10 cellular contexts compared by ENCODE assay signal in the genomic region with DNA sequence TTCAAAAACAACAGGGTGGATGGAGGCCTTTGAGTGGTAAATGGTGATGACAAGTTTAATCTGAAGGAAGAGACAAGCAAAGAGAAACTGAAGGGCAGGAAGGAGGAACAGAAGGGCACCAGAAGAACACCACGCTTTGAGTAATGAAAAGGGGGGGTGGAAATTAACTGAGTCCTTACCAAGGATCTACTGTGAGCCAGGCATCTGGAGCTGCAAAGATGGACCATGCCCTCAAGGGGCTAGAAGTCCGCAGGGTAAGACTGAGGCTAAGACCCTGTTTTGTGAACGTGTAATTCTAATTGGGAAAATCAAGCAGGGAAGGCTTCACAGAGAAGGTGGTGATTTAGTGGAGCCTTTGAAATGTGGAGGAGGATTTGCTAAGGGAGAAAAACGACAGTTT. TPM values are rescaled to one million over a fixed set of nuclear protein-coding genes. Genes with fewer than 3 reads are reported as not detected.
DNase-seq lines count a peak whose midpoint lies in the region; ATAC-seq, FAIRE-seq and TF ChIP-seq lines count a peak whose summit lies in the region.
"Had no signal": no experiment of that assay in that cellular context is flagged by ENCODE, and none has a peak within 500 bp of the region (broad histone marks: within the 10 kb centered on the region; RNA-seq: fewer than 3 reads in every experiment).

No MANE protein-coding gene starts in this region.

- no peaks in the 10 kb centered on the region for H3K9me3 Mint-ChIP-seq in activated naive CD8-positive, alpha-beta T cell treated with anti-CD3 and anti-CD28 coated beads for 36 hours
- H3K9me3 Mint-ChIP-seq in immature natural killer cell (no peaks in the 10 kb centered on the region), type B pancreatic cell (no peaks in the 10 kb centered on the region)

- CTCF ChIA-PET in HepG2 (lab: Yijun Ruan, JAX; ENCODE audit: low intra/inter-chr PET ratio, low total read pairs), result no interaction called here

- H3K4me3 ChIP-seq in HepG2 (replicated peaks in 1 of 3; ENCODE audit: insufficient read depth in 1 of 3, low read depth in 2 of 3, low read length in 3 of 3) (peak overlapping the region; percentile 75 to 98 (median 93); a peak in 3 of 6 replicates), right lobe of liver (no peak overlapping the region)

- H3K36me3 Mint-ChIP-seq in activated naive CD8-positive, alpha-beta T cell treated with anti-CD3 and anti-CD28 coated beads for 36 hours, result no peaks in the 10 kb centered on the region
- H3K36me3 Mint-ChIP-seq in immature natural killer cell (no peaks in the 10 kb centered on the region), type B pancreatic cell (no peaks in the 10 kb centered on the region)

- peaks cover 12% of the 10 kb centered on the region for H3K79me2 ChIP-seq in HepG2 (ENCODE audit: insufficient read depth, low read length)

- H3K4me1 ChIP-seq in HepG2 (ENCODE audit: insufficient read depth, low read length) (peaks cover 18% of the 10 kb centered on the region), right lobe of liver (no peaks in the 10 kb centered on the region)

- TF ChIP-seq CTCF in HepG2 (CRISPR knock-in tag; IDR thresholded peaks at IDR 0.05), result no peak
- TF ChIP-seq CTCF in right lobe of liver (IDR thresholded peaks at IDR 0.05), result no peak
- TF ChIP-seq CTCF in type B pancreatic cell (conservative IDR thresholded peaks at IDR 0.05), result no peak

- intact Hi-C loops in HepG2 (cut with micrococcal nuclease; ENCODE audit: unreplicated experiment), result no loop called here
- intact Hi-C loops in right lobe of liver (cut with DNase I), result no loop called here

- H3K9me3 ChIP-seq in HepG2 (ENCODE audit: low read length) (no peaks in the 10 kb centered on the region), right lobe of liver (no peaks in the 10 kb centered on the region)

- TF ChIP-seq EP300 in HepG2 (IDR thresholded peaks at IDR 0.05; ENCODE audit: low read depth in 2 of 2, low read length in 2 of 2) (no peak), HepG2 (CRISPR knock-in tag; IDR thresholded peaks at IDR 0.05; ENCODE audit: borderline replicate concordance) (no peak)

- TF ChIP-seq RAD21 in HepG2 (CRISPR knock-in tag; IDR thresholded peaks at IDR 0.05), result no peak

- 82% methylated on average over 4 of the region's 4 CpGs for WGBS in HepG2 (ENCODE audit: low lambda C conversion rate)
- WGBS in right lobe of liver (ENCODE audit: insufficient coverage, low coverage, low lambda C conversion rate, missing lambda C conversion rate), result 61% methylated on average over 4 of the region's 4 CpGs

- TSS peak; percentile 69 for BruUV-seq in HepG2 (replicated peaks; lab: Mats Ljungman, UMichigan)

- DNase-seq in HepG2 (ENCODE audit: low spot score) (no peak), right lobe of liver (no peak), immature natural killer cell (no peak), type B pancreatic cell (ENCODE audit: extremely low spot score, unreplicated experiment) (no peak), glomerular visceral epithelial cell (ENCODE audit: extremely low spot score) (no peak), NCI-H2081 treated with DMSO at 0.1 percent for 48 hours (lab: John Stamatoyannopoulos, UW) (no peak), NCI-H446 treated with DMSO at 0.1 percent for 48 hours (lab: John Stamatoyannopoulos, UW) (no peak)
- DNase-seq in activated naive CD8-positive, alpha-beta T cell treated with anti-CD3 and anti-CD28 coated beads for 36 hours, result no peak
- DNase-seq: DMS 273 treated with DMSO at 0.1 percent for 48 hours, KG1 had no signal

- H2AFZ ChIP-seq in HepG2 (ENCODE audit: low read length), result no peak overlapping the region

- H3K36me3 ChIP-seq in HepG2 (replicated peaks in 1 of 2; ENCODE audit: control insufficient read depth in 1 of 2, insufficient read depth in 2 of 2, low read length in 2 of 2) (no peaks in the 10 kb centered on the region), right lobe of liver (no peaks in the 10 kb centered on the region)

- peak overlapping the region; percentile 96 for H3K4me2 ChIP-seq in HepG2 (ENCODE audit: low read depth, low read length)

- H3K4me3 Mint-ChIP-seq in activated naive CD8-positive, alpha-beta T cell treated with anti-CD3 and anti-CD28 coated beads for 36 hours, result peak overlapping the region; percentile 19
- H3K4me3 Mint-ChIP-seq in immature natural killer cell (peak overlapping the region; percentile 68 to 84 (median 76)), type B pancreatic cell (peak overlapping the region; percentile 75)

- H3K27me3 Mint-ChIP-seq in activated naive CD8-positive, alpha-beta T cell treated with anti-CD3 and anti-CD28 coated beads for 36 hours, result no peaks in the 10 kb centered on the region
- H3K27me3 Mint-ChIP-seq in immature natural killer cell (ENCODE audit: low read depth in 3 of 3), result peaks cover 0 to 4% (median 2%) of the 10 kb centered on the region in 3 donors
- no peaks in the 10 kb centered on the region for H3K27me3 Mint-ChIP-seq in type B pancreatic cell

- peak overlapping the region; percentile 73 for H3K9ac ChIP-seq in HepG2 (ENCODE audit: insufficient read depth, low read depth, low read length)

- no peaks in the 10 kb centered on the region; a peak in 1 of 5 replicates for H3K27me3 ChIP-seq in HepG2 (ENCODE audit: control insufficient read depth in 1 of 2, insufficient read depth in 2 of 2, low read length in 2 of 2)
- H3K27me3 ChIP-seq in right lobe of liver, result no peaks in the 10 kb centered on the region

- ATAC-seq in HepG2 (no peak), right lobe of liver (no peak)

- FAIRE-seq in HepG2 (lab: Jason Lieb, UNC), result no peak

- TF ChIP-seq POLR2A in HepG2 (IDR thresholded peaks at IDR 0.05; ENCODE audit: insufficient read depth in 1 of 2, low read depth in 2 of 2, low read length in 2 of 2) (no peak), right lobe of liver (IDR thresholded peaks at IDR 0.05) (no peak)

- no peak overlapping the region for H3K27ac Mint-ChIP-seq in activated naive CD8-positive, alpha-beta T cell treated with anti-CD3 and anti-CD28 coated beads for 36 hours
- H3K27ac Mint-ChIP-seq in immature natural killer cell (peak overlapping the region in 5 of 6 donors; percentile 23 to 75 (median 35)), type B pancreatic cell (peak overlapping the region; percentile 14)

- H3K4me1 Mint-ChIP-seq in activated naive CD8-positive, alpha-beta T cell treated with anti-CD3 and anti-CD28 coated beads for 36 hours, result peaks cover 21% of the 10 kb centered on the region
- H3K4me1 Mint-ChIP-seq in immature natural killer cell (peaks cover 20 to 25% of the 10 kb centered on the region in 2 donors), type B pancreatic cell (ENCODE audit: unreplicated experiment) (peaks cover 17% of the 10 kb centered on the region)

- in situ Hi-C loops in HepG2 (cut with HindIII; ENCODE audit: extremely low pct_ligation_motif_present, low pct_unique_long_range_greater_than_20kb), result no loop called here

- POLR2A ChIA-PET in HepG2 (lab: Yijun Ruan, JAX), result interaction anchor here (1.4 to 2.7 kb wide), 3 partner anchors 10 to 128 kb away, joined by 3 to 19 read pairs (median 5); no protein-coding TSS in a partner anchor

- H4K20me1 ChIP-seq in HepG2 (ENCODE audit: insufficient read depth, low read length), result no peaks in the 10 kb centered on the region

- H3K27ac ChIP-seq in HepG2 (ENCODE audit: extremely low read length, insufficient read depth, low read length) (peak overlapping the region; percentile 13), right lobe of liver (no peak overlapping the region)

RNA-seq across cellular contexts. Expression of gene NDRG3, which starts 1.6 kb away (rescaled TPM):
- total RNA-seq in HepG2 (2016; rRNA removed; fragmentation: Illumina TruSeq; extraction: Trizol) (36.0 and 43.3 TPM in 2 replicates), right lobe of liver (1 to 10 TPM; 5.2 to 8.0 (median 7.0) TPM), type B pancreatic cell (ENCODE audit: low replicate concordance) (24.9 and 31.5 TPM in 2 replicates)
- total RNA-seq in HepG2 (2016; cell fraction: cytosol; rRNA removed; fragmentation: Illumina TruSeq; extraction: Trizol; ENCODE audit: low read depth), result 9.0 and 9.2 TPM in 2 replicates
- 32.4 and 40.5 TPM in 2 replicates for total RNA-seq in HepG2 (2016; cell fraction: insoluble cytoplasmic fraction; rRNA removed; fragmentation: Illumina TruSeq; extraction: Trizol)
- 19.9 and 20.6 TPM in 2 replicates for total RNA-seq in HepG2 (2016; cell fraction: membrane; rRNA removed; fragmentation: Illumina TruSeq; extraction: Trizol)
- total RNA-seq in HepG2 (2016; cell fraction: nucleus; rRNA removed; fragmentation: Illumina TruSeq; extraction: Trizol), result 19.9 and 21.0 TPM in 2 replicates
- polyA plus RNA-seq in HepG2 (2011; rRNA removed) (34.7 and 40.5 TPM in 2 replicates), immature natural killer cell (10 to 100 TPM; 44.9 to 57.7 (median 50.3) TPM)
- polyA plus RNA-seq in HepG2 (2011; cell fraction: cytosol; rRNA removed), result 22.4 and 29.5 TPM in 2 replicates
- polyA plus RNA-seq in HepG2 (2011; cell fraction: nucleus; rRNA removed), result 23.6 and 25.0 TPM in 2 replicates
- 22.6 and 26.8 TPM in 2 replicates for polyA plus RNA-seq in HepG2 (2012)
- polyA plus RNA-seq in HepG2 (2016; cell fraction: cytosol; fragmentation: Illumina TruSeq; extraction: Trizol; ENCODE audit: low read depth), result 8.7 and 8.9 TPM in 2 replicates
- 48.1 and 49.0 TPM in 2 replicates for polyA plus RNA-seq in HepG2 (2016; cell fraction: insoluble cytoplasmic fraction; fragmentation: Illumina TruSeq; extraction: Trizol; ENCODE audit: low read depth)
- 17.2 and 18.2 TPM in 2 replicates for polyA plus RNA-seq in HepG2 (2016; cell fraction: membrane; fragmentation: Illumina TruSeq; extraction: Trizol; ENCODE audit: low read depth)
- polyA plus RNA-seq in HepG2 (2016; cell fraction: nucleus; fragmentation: Illumina TruSeq; extraction: Trizol; ENCODE audit: insufficient read depth, low read depth), result 38.9 and 42.1 TPM in 2 replicates
- 44.9 and 55.2 TPM in 2 replicates for polyA minus RNA-seq in HepG2 (2011; rRNA and poly(A)+ RNA removed; ENCODE audit: low replicate concordance)
- 25.7 and 31.2 TPM in 2 replicates for polyA minus RNA-seq in HepG2 (2011; cell fraction: cytosol; rRNA and poly(A)+ RNA removed)
- 16.4 and 19.6 TPM in 2 replicates for polyA minus RNA-seq in HepG2 (2011; cell fraction: nucleus; rRNA and poly(A)+ RNA removed)
- 10 to 100 TPM; 16.3 to 17.1 TPM for total RNA-seq in activated naive CD8-positive, alpha-beta T cell treated with anti-CD3 and anti-CD28 coated beads for 36 hours

RNA-seq across cellular contexts. Expression of gene DSN1, which starts 29.3 kb away (rescaled TPM):
- 53.7 and 82.4 TPM in 2 replicates for total RNA-seq in HepG2 (2016; rRNA removed; fragmentation: Illumina TruSeq; extraction: Trizol)
- total RNA-seq in HepG2 (2016; cell fraction: cytosol; rRNA removed; fragmentation: Illumina TruSeq; extraction: Trizol; ENCODE audit: low read depth), result 10.7 and 11.7 TPM in 2 replicates
- 57.1 and 88.9 TPM in 2 replicates for total RNA-seq in HepG2 (2016; cell fraction: insoluble cytoplasmic fraction; rRNA removed; fragmentation: Illumina TruSeq; extraction: Trizol)
- 25.4 and 26.8 TPM in 2 replicates for total RNA-seq in HepG2 (2016; cell fraction: membrane; rRNA removed; fragmentation: Illumina TruSeq; extraction: Trizol)
- total RNA-seq in HepG2 (2016; cell fraction: nucleus; rRNA removed; fragmentation: Illumina TruSeq; extraction: Trizol), result 26.9 and 33.4 TPM in 2 replicates
- 10.5 and 18.7 TPM in 2 replicates for polyA plus RNA-seq in HepG2 (2011; rRNA removed)
- polyA plus RNA-seq in HepG2 (2011; cell fraction: cytosol; rRNA removed), result 9.6 and 10.1 TPM in 2 replicates
- polyA plus RNA-seq in HepG2 (2011; cell fraction: nucleus; rRNA removed), result 8.8 and 10.9 TPM in 2 replicates
- polyA plus RNA-seq in HepG2 (2012), result 8.0 and 18.3 TPM in 2 replicates
- polyA plus RNA-seq in HepG2 (2016; cell fraction: cytosol; fragmentation: Illumina TruSeq; extraction: Trizol; ENCODE audit: low read depth), result 4.4 and 5.3 TPM in 2 replicates
- polyA plus RNA-seq in HepG2 (2016; cell fraction: insoluble cytoplasmic fraction; fragmentation: Illumina TruSeq; extraction: Trizol; ENCODE audit: low read depth), result 61.2 and 64.9 TPM in 2 replicates
- 9.5 and 10.6 TPM in 2 replicates for polyA plus RNA-seq in HepG2 (2016; cell fraction: membrane; fragmentation: Illumina TruSeq; extraction: Trizol; ENCODE audit: low read depth)
- 65.4 and 71.7 TPM in 2 replicates for polyA plus RNA-seq in HepG2 (2016; cell fraction: nucleus; fragmentation: Illumina TruSeq; extraction: Trizol; ENCODE audit: insufficient read depth, low read depth)
- 6.5 and 15.7 TPM in 2 replicates for polyA minus RNA-seq in HepG2 (2011; rRNA and poly(A)+ RNA removed; ENCODE audit: low replicate concordance)
- 6.1 and 9.5 TPM in 2 replicates for polyA minus RNA-seq in HepG2 (2011; cell fraction: cytosol; rRNA and poly(A)+ RNA removed)
- 10.8 and 15.7 TPM in 2 replicates for polyA minus RNA-seq in HepG2 (2011; cell fraction: nucleus; rRNA and poly(A)+ RNA removed)
- 1 to 10 TPM; 2.7 to 9.8 (median 4.7) TPM for total RNA-seq in right lobe of liver
- total RNA-seq in activated naive CD8-positive, alpha-beta T cell treated with anti-CD3 and anti-CD28 coated beads for 36 hours, result 10 to 100 TPM; 19.9 to 21.8 TPM
- polyA plus RNA-seq in immature natural killer cell, result 10 to 100 TPM in 2 of 3 donors, 1 to 10 TPM in 1; 9.5 to 15.8 (median 11.9) TPM
- total RNA-seq in type B pancreatic cell (ENCODE audit: low replicate concordance), result 20.0 and 24.1 TPM in 2 replicates

Comparison
In these comparisons a context has a peak if more than half of its experiments do, and no peak if none do; other contexts are left out.
1. H3K4me3 ChIP-seq: peak in HepG2 (3 of 3); none in right lobe of liver (0 of 3).
2. H3K4me3 Mint-ChIP-seq: peak in every context shown above with its lines; median percentile 76 in immature natural killer cell; 75 in type B pancreatic cell; 19 in activated naive CD8-positive, alpha-beta T cell treated with anti-CD3 and anti-CD28 coated beads for 36 hours.